Comparison of ENCODE assay signal across 8 cellular contexts in the genomic region with DNA sequence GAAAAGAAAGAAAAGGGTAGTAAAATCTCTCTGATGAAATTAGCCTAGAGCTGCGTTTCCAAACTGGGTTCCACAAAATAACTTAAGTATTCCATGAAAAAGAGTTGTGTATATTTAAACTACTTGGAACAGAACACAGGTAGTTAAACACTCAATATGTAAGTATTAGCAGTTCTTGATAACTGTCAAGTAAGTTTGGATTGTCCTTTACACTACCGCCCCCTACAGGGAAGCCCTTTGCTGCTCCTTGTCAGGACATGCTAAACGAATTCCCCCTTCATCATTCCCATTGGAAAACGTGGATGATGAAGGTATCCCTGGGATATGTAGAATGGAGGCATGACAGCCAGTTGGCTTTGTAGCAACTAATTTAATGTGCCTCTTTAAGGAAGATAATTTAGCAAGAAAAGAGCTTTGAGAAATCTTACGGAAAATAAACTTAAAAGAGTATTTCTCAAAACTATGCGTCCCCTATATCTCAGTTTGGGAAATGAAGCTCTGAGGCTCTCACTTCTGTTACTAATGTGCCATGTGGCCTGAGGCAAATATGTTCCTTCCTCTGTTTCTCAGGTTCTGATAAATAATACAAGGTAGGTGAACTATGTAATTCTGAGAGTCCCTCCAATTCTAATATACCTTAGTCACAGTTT. TPM values are rescaled to one million over a fixed set of nuclear protein-coding genes. Genes with fewer than 3 reads are reported as not detected.
A peak's percentile ranks its signal among the peaks of the same experiment; 100 is the strongest.
DNase-seq lines count a peak whose midpoint lies in the region; ATAC-seq and TF ChIP-seq lines count a peak whose summit lies in the region.

No MANE protein-coding gene starts in this region.

- TF ChIP-seq CTCF in epithelial cell of esophagus (IDR thresholded peaks at IDR 0.05; ENCODE audit: insufficient read depth, low read depth, low read length, missing control alignments) (peak; percentile 90), neural crest cell (conservative IDR thresholded peaks at IDR 0.05) (peak; percentile 72)

- ATAC-seq in HG03565 (IDR thresholded peaks at IDR 0.05; ENCODE audit: unreplicated experiment), result no peak

- no peaks in the 10 kb centered on the region for H3K27me3 Mint-ChIP-seq in neural crest cell (ENCODE audit: low read depth)

- H3K4me1 ChIP-seq in stomach smooth muscle (ENCODE audit: control insufficient read depth, insufficient read depth, low read length), result peaks cover 16% of the 10 kb centered on the region

- H3K27ac Mint-ChIP-seq in neural crest cell (ENCODE audit: unreplicated experiment), result no peak overlapping the region

- H3K9me3 ChIP-seq in stomach smooth muscle (ENCODE audit: control insufficient read depth in 2 of 2, low read length in 2 of 2), result no peaks in the 10 kb centered on the region

- H3K36me3 Mint-ChIP-seq in neural crest cell (ENCODE audit: low read depth), result no peaks in the 10 kb centered on the region

- no peaks in the 10 kb centered on the region for H3K27me3 ChIP-seq in stomach smooth muscle (ENCODE audit: control insufficient read depth in 1 of 2, insufficient read depth in 2 of 2, low read length in 2 of 2)

- DNase-seq in NCI-H510A treated with DMSO at 0.1 percent for 48 hours (lab: John Stamatoyannopoulos, UW) (peak; percentile 15), NCI-H510A (lab: John Stamatoyannopoulos, UW) (no peak), NCI-H2227 (lab: John Stamatoyannopoulos, UW; ENCODE audit: unreplicated experiment) (peak; percentile 36), epithelial cell of esophagus (ENCODE audit: low read depth) (peak; percentile 83), neural crest cell (ENCODE audit: low read depth, low spot score) (peak; percentile 59)
- DNase-seq in activated CD8-positive, alpha-beta memory T cell treated with anti-CD3 and anti-CD28 coated beads for 1 hour (ENCODE audit: extremely low read depth in 1 of 2, low read depth in 1 of 2), result peak; percentile 43 to 55

- H3K27ac ChIP-seq in stomach smooth muscle (ENCODE audit: low read length), result peak overlapping the region; percentile 75

- H3K4me1 Mint-ChIP-seq in neural crest cell, result no peaks in the 10 kb centered on the region

- H3K9ac ChIP-seq in stomach smooth muscle (ENCODE audit: low read length in 2 of 2), result no peak overlapping the region

- no peak overlapping the region for H3K4me3 ChIP-seq in epithelial cell of esophagus (ENCODE audit: low read length)
- no peak overlapping the region for H3K4me3 ChIP-seq in stomach smooth muscle (ENCODE audit: low read length in 2 of 2)

- no peak overlapping the region for H3K4me3 Mint-ChIP-seq in neural crest cell

- H3K36me3 ChIP-seq in stomach smooth muscle (ENCODE audit: control insufficient read depth in 2 of 2, insufficient read depth in 2 of 2, low read length in 2 of 2), result peaks cover 27 to 32% of the 10 kb centered on the region in 2 donors

- no peaks in the 10 kb centered on the region for H3K9me3 Mint-ChIP-seq in neural crest cell

RNA-seq across cellular contexts. Expression of gene NCBP3, which starts 18.8 kb away (rescaled TPM):
- total RNA-seq in neural crest cell, result 61.5 and 65.6 TPM in 2 replicates

RNA-seq across cellular contexts. Expression of gene ITGAE, which starts 26.3 kb away (rescaled TPM):
- 43.1 and 45.5 TPM in 2 replicates for total RNA-seq in neural crest cell
